ENCODE assay signal across 9 cellular contexts in the genomic region with DNA sequence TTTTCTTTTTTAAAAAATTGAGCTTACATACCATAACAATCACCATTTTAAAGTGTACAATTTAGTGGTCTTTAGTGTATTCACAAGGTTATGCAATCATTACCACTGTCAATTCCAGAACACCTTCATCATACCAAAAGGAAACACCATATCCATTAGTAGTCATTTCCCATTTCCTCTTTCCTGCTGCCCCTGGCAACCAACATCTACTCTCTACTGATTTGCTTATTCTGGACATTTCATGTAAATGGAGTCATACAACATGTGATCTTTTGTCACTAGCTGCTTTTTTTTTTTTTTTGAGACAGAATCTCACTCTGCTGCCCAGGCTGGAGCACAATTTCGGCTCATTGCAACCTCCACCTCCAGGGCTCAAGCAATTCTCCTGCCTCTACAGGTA.
DNase-seq lines count a peak whose midpoint lies in the region; ATAC-seq lines count a peak whose summit lies in the region.
"Had no signal": no experiment of that assay in that cellular context is flagged by ENCODE, and none has a peak within 500 bp of the region (broad histone marks: within the 10 kb centered on the region; RNA-seq: fewer than 3 reads in every experiment).

No MANE protein-coding gene starts in this region.

- no peak for ATAC-seq in HG02885 (IDR thresholded peaks at IDR 0.05; ENCODE audit: poor library complexity, unreplicated experiment)
- ATAC-seq in HG02588 (IDR thresholded peaks at IDR 0.05; ENCODE audit: unreplicated experiment), result no peak

- DNase-seq in NOMO-1 treated with DMSO at 0.1 percent for 48 hours (lab: John Stamatoyannopoulos, UW; ENCODE audit: unreplicated experiment) (peak; percentile 43), NOMO-1 treated with dmso at 0.1 percent for 144 hours (lab: John Stamatoyannopoulos, UW; ENCODE audit: unreplicated experiment) (no peak), NCI-H226 (peak; percentile 89), dermis microvascular lymphatic vessel endothelial cell (ENCODE audit: low read depth in 2 of 2) (peak; percentile 95 to 98), non-pigmented ciliary epithelial cell (ENCODE audit: low read depth) (peak; percentile 90)
- no peak for DNase-seq in stimulated activated naive CD4-positive, alpha-beta T cell (lab: John Stamatoyannopoulos, UW)
- DNase-seq: NCI-H1436 treated with DMSO at 0.1 percent for 48 hours had no signal

Comparison
In these comparisons a context has a peak if more than half of its experiments do, and no peak if none do; other contexts are left out.
1. DNase-seq: peak in NOMO-1 treated with DMSO at 0.1 percent for 48 hours (single experiment), NCI-H226 (single experiment), dermis microvascular lymphatic vessel endothelial cell (2 of 2) and non-pigmented ciliary epithelial cell (single experiment); none in NOMO-1 treated with dmso at 0.1 percent for 144 hours (single experiment) and stimulated activated naive CD4-positive, alpha-beta T cell (0 of 6).